ENCODE assay signal across 16 cellular contexts in the genomic region with DNA sequence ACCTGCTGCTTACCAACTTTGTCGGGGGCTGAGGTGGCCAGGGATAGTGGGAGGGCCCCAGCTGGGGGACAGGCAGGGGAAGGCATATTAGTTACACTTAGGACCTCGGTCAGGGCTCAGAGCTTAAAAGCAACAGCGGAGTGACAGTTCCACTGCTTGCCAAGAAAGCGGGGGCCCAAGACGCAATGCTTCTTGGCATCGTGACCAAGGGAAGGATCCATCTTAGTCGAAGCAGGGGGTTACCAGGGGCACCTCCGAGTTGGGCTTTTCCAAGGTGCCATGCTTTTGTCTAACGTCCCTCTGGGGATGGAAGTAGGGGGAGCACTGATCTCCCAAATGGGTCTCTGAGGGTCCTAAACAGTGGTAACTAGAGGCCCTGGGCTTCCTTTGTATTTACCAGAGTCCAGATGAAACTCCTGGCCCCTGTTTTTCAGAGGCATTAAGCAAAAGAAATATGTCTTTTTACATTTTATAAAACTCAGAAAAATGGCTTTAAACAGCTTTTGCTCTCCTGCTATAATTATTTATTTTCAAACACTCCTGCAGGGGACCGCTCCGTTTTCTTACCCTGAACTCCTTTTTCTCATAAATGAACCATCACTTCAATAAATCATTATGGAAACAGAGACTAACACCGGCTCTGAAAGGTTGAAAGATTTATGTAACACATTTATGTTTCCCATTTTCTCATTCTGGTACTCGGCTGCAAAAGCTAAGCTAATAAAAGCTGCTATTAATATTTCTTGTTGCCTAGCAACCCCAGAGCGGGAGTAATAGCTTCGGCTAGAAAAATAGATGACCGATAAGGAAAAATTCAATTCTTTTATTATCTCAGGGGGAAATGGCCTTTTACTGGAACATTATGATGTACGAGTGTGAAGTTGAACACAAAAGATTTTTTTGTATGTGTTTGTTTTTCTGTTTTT.
DNase-seq lines count a peak whose midpoint lies in the region; ATAC-seq, FAIRE-seq and TF ChIP-seq lines count a peak whose summit lies in the region.
"Had no signal": no experiment of that assay in that cellular context is flagged by ENCODE, and none has a peak within 500 bp of the region (broad histone marks: within the 10 kb centered on the region; RNA-seq: fewer than 3 reads in every experiment).

No MANE protein-coding gene starts in this region.

- no peak for FAIRE-seq in K562 (lab: Jason Lieb, UNC)
- FAIRE-seq: GM18507 had no signal

- intact Hi-C loops in K562 (cut with micrococcal nuclease) (no loop called here), head of caudate nucleus (cut with DNase I) (no loop called here), left lung (cut with DNase I) (no loop called here)

- in situ Hi-C loops in K562 (cut with MboI), result no loop called here

- POLR2A ChIA-PET in K562 (lab: Yijun Ruan, JAX), result interaction anchor here (0.7 kb wide), 1 partner anchor 20 kb away, joined by 3 read pairs; no protein-coding TSS in a partner anchor

- peaks cover 4 to 21% of the 10 kb centered on the region in 2 experiments; a peak in 4 of 5 replicates for H3K4me1 ChIP-seq in K562 (replicated peaks in 1 of 2; ENCODE audit: control insufficient read depth in 2 of 2, insufficient read depth in 2 of 2, low read length in 2 of 2)
- peaks cover 8 to 72% of the 10 kb centered on the region in 2 donors for H3K4me1 ChIP-seq in thoracic aorta (ENCODE audit: control insufficient read depth in 1 of 2, low read depth in 2 of 2)
- H3K4me1 ChIP-seq in left lung, result peaks cover 0 to 30% of the 10 kb centered on the region in 2 donors

- H2AFZ ChIP-seq in K562 (ENCODE audit: low read depth, low read length), result no peak overlapping the region

- CTCF ChIA-PET in K562 (lab: Yijun Ruan, JAX; ENCODE audit: low intra/inter-chr PET ratio), result no interaction called here

- BruUV-seq in K562 (replicated peaks; lab: Mats Ljungman, UMichigan), result no TSS peak

- H3K9me3 ChIP-seq in K562 (replicated peaks; ENCODE audit: control insufficient read depth, insufficient read depth, low read depth, low read length) (no peaks in the 10 kb centered on the region), thoracic aorta (no peaks in the 10 kb centered on the region), left lung (no peaks in the 10 kb centered on the region)
- H3K9me3 ChIP-seq: neutrophil had no signal

- H3K27ac ChIP-seq in K562 (ENCODE audit: extremely low read depth, low read depth, low read length) (no peak overlapping the region), thoracic aorta (peak overlapping the region; percentile 33 to 48), left lung (no peak overlapping the region)
- H3K27ac ChIP-seq: neutrophil had no signal

- H3K27me3 ChIP-seq in K562 (ENCODE audit: control insufficient read depth in 2 of 2, insufficient read depth in 2 of 2, low read length in 2 of 2), result peaks cover 12 to 45% of the 10 kb centered on the region in 2 experiments; a peak in 4 of 5 replicates
- no peaks in the 10 kb centered on the region for H3K27me3 ChIP-seq in thoracic aorta (replicated peaks; ENCODE audit: insufficient read depth)
- peaks cover 0 to 11% of the 10 kb centered on the region in 2 donors for H3K27me3 ChIP-seq in left lung

- ATAC-seq in K562, result no peak
- ATAC-seq in thoracic aorta (ENCODE audit: insufficient number of reproducible peaks, low FRiP score, low read depth), result no peak
- ATAC-seq in left lung, result no peak

- no peak overlapping the region for H3K9ac ChIP-seq in K562 (ENCODE audit: insufficient read depth in 1 of 2, low read depth in 2 of 2, low read length in 2 of 2)

- TF ChIP-seq POLR2A in K562 (conservative IDR thresholded peaks at IDR 0.05), result no peak

- WGBS in K562 (ENCODE audit: insufficient coverage, low coverage, missing lambda C conversion rate), result under 1% methylated on average over 17 of the region's 17 CpGs

- H3K4me3 ChIP-seq in K562 (no peak overlapping the region), thoracic aorta (peak overlapping the region; percentile 55), left lung (no peak overlapping the region)

- peaks cover 4% of the 10 kb centered on the region for H3K9me1 ChIP-seq in K562 (ENCODE audit: control insufficient read depth, insufficient read depth, low read length)

- no peaks in the 10 kb centered on the region for H3K36me3 ChIP-seq in K562 (ENCODE audit: control insufficient read depth, insufficient read depth, low read length)
- no peaks in the 10 kb centered on the region for H3K36me3 ChIP-seq in thoracic aorta
- no peaks in the 10 kb centered on the region for H3K36me3 ChIP-seq in left lung
- H3K36me3 ChIP-seq: neutrophil had no signal

- peak; percentile 20 for DNase-seq in NCI-H1105 (lab: John Stamatoyannopoulos, UW)
- DNase-seq in K562 (ENCODE audit: extremely low read depth in 1 of 4, low spot score in 3 of 4), result peak in 2 of 4 experiments; percentile 34 to 51
- DNase-seq in head of caudate nucleus, result peak in 35 of 42 donors; percentile 7 to 74 (median 35)
- DNase-seq in thoracic aorta (ENCODE audit: low spot score), result no peak
- no peak for DNase-seq in epidermal melanocyte (ENCODE audit: insufficient read length, low spot score)
- no peak for DNase-seq in pons (ENCODE audit: low spot score)
- DNase-seq in left lung, result no peak
- DNase-seq: activated B cell treated with CpG ODN at 0.5 μM for 24 hours; activated gamma-delta T cell; HFFc6; IMR-90; NCI-H226; Right ventricle myocardium superior; stimulated activated CD4-positive, alpha-beta T cell treated with anti-CD3 and anti-CD28 coated beads, Interleukin-4, amount 100 ng/mL, for 4 hours had no signal

- TF ChIP-seq CTCF in K562 (IDR thresholded peaks at IDR 0.05 in 2 of 3, conservative IDR thresholded peaks at IDR 0.05 in 1 of 3; ENCODE audit: insufficient read depth in 2 of 3, low read depth in 1 of 3, low read length in 3 of 3) (no peak), thoracic aorta (IDR thresholded peaks at IDR 0.05) (no peak), left lung (IDR thresholded peaks at IDR 0.05) (no peak)

- H3K79me2 ChIP-seq in K562 (ENCODE audit: control insufficient read depth, insufficient read depth, low read length), result no peaks in the 10 kb centered on the region

- no peak for TF ChIP-seq EP300 in K562 (IDR thresholded peaks at IDR 0.05; ENCODE audit: low read length)

- TF ChIP-seq RAD21 in K562 (CRISPR knock-in tag; conservative IDR thresholded peaks at IDR 0.05 in 1 of 2, IDR thresholded peaks at IDR 0.05 in 1 of 2), result no peak

- peaks cover 6% of the 10 kb centered on the region for H4K20me1 ChIP-seq in K562 (replicated peaks; ENCODE audit: control insufficient read depth, insufficient read depth, low read length)

- H3K4me2 ChIP-seq in K562 (ENCODE audit: insufficient read depth, low read length), result no peak overlapping the region

TF ChIP-seq in K562, 482 proteins besides CTCF, POLR2A, EP300 and RAD21:
- TF ChIP-seq, protein P1, sequence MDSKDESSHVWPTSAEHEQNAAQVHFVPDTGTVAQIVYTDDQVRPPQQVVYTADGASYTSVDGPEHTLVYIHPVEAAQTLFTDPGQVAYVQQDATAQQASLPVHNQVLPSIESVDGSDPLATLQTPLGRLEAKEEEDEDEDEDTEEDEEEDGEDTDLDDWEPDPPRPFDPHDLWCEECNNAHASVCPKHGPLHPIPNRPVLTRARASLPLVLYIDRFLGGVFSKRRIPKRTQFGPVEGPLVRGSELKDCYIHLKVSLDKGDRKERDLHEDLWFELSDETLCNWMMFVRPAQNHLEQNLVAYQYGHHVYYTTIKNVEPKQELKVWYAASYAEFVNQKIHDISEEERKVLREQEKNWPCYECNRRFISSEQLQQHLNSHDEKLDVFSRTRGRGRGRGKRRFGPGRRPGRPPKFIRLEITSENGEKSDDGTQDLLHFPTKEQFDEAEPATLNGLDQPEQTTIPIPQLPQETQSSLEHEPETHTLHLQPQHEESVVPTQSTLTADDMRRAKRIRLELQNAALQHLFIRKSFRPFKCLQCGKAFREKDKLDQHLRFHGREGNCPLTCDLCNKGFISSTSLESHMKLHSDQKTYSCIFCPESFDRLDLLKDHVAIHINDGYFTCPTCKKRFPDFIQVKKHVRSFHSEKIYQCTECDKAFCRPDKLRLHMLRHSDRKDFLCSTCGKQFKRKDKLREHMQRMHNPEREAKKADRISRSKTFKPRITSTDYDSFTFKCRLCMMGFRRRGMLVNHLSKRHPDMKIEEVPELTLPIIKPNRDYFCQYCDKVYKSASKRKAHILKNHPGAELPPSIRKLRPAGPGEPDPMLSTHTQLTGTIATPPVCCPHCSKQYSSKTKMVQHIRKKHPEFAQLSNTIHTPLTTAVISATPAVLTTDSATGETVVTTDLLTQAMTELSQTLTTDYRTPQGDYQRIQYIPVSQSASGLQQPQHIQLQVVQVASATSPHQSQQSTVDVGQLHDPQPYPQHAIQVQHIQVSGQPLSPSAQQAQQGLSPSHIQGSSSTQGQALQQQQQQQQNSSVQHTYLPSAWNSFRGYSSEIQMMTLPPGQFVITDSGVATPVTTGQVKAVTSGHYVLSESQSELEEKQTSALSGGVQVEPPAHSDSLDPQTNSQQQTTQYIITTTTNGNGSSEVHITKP (IDR thresholded peaks at IDR 0.05; ENCODE audit: partially characterized antibody), result peak; percentile 47
- peak; percentile 77 for TF ChIP-seq RFX1 (IDR thresholded peaks at IDR 0.05)
- no peak for TF ChIP-seq MYBL2 (IDR thresholded peaks at IDR 0.05; ENCODE audit: low read depth)
- TF ChIP-seq MYBL2 (CRISPR knock-in tag; IDR thresholded peaks at IDR 0.05; ENCODE audit: borderline replicate concordance), result no peak

Comparison
In these comparisons a context has a peak if more than half of its experiments do, and no peak if none do; other contexts are left out.
1. DNase-seq: peak in NCI-H1105 (single experiment) and head of caudate nucleus (35 of 42); none in thoracic aorta (single experiment), epidermal melanocyte (single experiment), pons (single experiment) and left lung (0 of 2).
2. H3K27ac ChIP-seq: peak in thoracic aorta (2 of 2); none in K562 (single experiment) and left lung (0 of 2).